Comparison of ENCODE assay signal across 27 cellular contexts in the genomic region with DNA sequence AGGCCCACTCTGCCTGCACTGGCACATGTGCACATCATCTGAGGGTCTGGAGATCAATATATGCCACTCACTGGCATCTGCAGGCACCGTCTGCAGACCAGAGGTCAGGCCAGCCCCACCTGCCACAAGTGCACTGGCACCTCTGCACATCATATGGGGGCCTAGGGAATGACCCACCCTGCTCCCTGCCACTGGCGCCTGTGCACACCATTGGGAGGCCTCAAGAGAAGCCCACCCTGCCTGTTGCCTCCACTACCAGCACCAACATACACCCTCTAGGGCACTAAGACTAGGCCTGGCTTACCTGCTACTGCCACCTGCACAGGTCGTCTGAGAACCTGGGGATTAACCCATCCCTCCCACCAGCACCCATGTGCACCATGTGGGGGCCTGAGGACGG.
DNase-seq lines count a peak whose midpoint lies in the region; ATAC-seq, FAIRE-seq and TF ChIP-seq lines count a peak whose summit lies in the region.
"Had no signal": no experiment of that assay in that cellular context is flagged by ENCODE, and none has a peak within 500 bp of the region (broad histone marks: within the 10 kb centered on the region; RNA-seq: fewer than 3 reads in every experiment).

No MANE protein-coding gene starts in this region.

- H3K27ac Mint-ChIP-seq in HFFc6: peak overlapping the region; percentile 94
- no peak overlapping the region for H3K27ac Mint-ChIP-seq in chondrocyte (ENCODE audit: unreplicated experiment)
- no peak overlapping the region for H3K27ac Mint-ChIP-seq in immature natural killer cell
- H3K27ac Mint-ChIP-seq: CD4-positive, alpha-beta memory T cell had no signal

- 50% methylated on average over 2 of the region's 4 CpGs for WGBS in A549 (ENCODE audit: missing lambda C conversion rate)
- WGBS in spleen, 5 donors: 75 to 98% (median 91%) methylated on average over 1 to 4 of the region's 4 CpGs
- 92 to 98% methylated on average over 4 of the region's 4 CpGs for WGBS in testis, 2 donors

- H3K4me1 Mint-ChIP-seq in HFFc6 (ENCODE audit: low read depth): no peaks in the 10 kb centered on the region
- H3K4me1 Mint-ChIP-seq in chondrocyte (ENCODE audit: low read depth): peaks cover 24% of the 10 kb centered on the region
- no peaks in the 10 kb centered on the region for H3K4me1 Mint-ChIP-seq in immature natural killer cell
- H3K4me1 Mint-ChIP-seq: CD4-positive, alpha-beta memory T cell had no signal

- H3K4me1 ChIP-seq in A549 (peaks cover 16% of the 10 kb centered on the region), spleen (no peaks in the 10 kb centered on the region), testis (no peaks in the 10 kb centered on the region)

- H3K27me3 ChIP-seq in spleen (replicated peaks in 1 of 7) (no peaks in the 10 kb centered on the region), testis (no peaks in the 10 kb centered on the region)

- H3K27me3 Mint-ChIP-seq in HFFc6 (ENCODE audit: insufficient read depth): no peaks in the 10 kb centered on the region
- no peaks in the 10 kb centered on the region for H3K27me3 Mint-ChIP-seq in chondrocyte (ENCODE audit: low read depth)
- H3K27me3 Mint-ChIP-seq in immature natural killer cell (ENCODE audit: low read depth in 3 of 3): peaks cover 0 to 2% (median 0%) of the 10 kb centered on the region in 3 donors
- H3K27me3 Mint-ChIP-seq: CD4-positive, alpha-beta memory T cell had no signal

- H3K36me3 Mint-ChIP-seq in HFFc6 (ENCODE audit: low read depth): peaks cover 11% of the 10 kb centered on the region
- peaks cover 6% of the 10 kb centered on the region for H3K36me3 Mint-ChIP-seq in chondrocyte (ENCODE audit: low read depth)
- peaks cover 7 to 17% (median 15%) of the 10 kb centered on the region in 3 donors for H3K36me3 Mint-ChIP-seq in immature natural killer cell

- H3K4me2 ChIP-seq in A549: no peak overlapping the region

- POLR2A ChIA-PET in A549 (lab: Yijun Ruan, JAX): no interaction called here

- no peak for TF ChIP-seq RAD21 in A549 (conservative IDR thresholded peaks at IDR 0.05 in 1 of 2, IDR thresholded peaks at IDR 0.05 in 1 of 2)

- TF ChIP-seq POLR2A in A549 (IDR thresholded peaks at IDR 0.05; ENCODE audit: low read length): no peak
- no peak for TF ChIP-seq POLR2A in spleen (IDR thresholded peaks at IDR 0.05)
- no peak for TF ChIP-seq POLR2A in testis (IDR thresholded peaks at IDR 0.05)

- CTCF ChIA-PET in A549 (lab: Yijun Ruan, JAX): no interaction called here

- H3K9me3 ChIP-seq in A549 (no peaks in the 10 kb centered on the region), spleen (peaks cover 0 to 5% (median 0%) of the 10 kb centered on the region in 8 donors), testis (no peaks in the 10 kb centered on the region)

- no peak for FAIRE-seq in A549 (lab: Jason Lieb, UNC)
- FAIRE-seq: A204.1, G401.6, GM12878, H1, K562 had no signal

- H3K9me3 Mint-ChIP-seq in HFFc6 (no peaks in the 10 kb centered on the region), chondrocyte (ENCODE audit: low read depth) (no peaks in the 10 kb centered on the region), immature natural killer cell (no peaks in the 10 kb centered on the region)
- H3K9me3 Mint-ChIP-seq: CD4-positive, alpha-beta memory T cell had no signal

- H3K36me3 ChIP-seq in spleen: peaks cover 0 to 14% (median 0%) of the 10 kb centered on the region in 6 donors
- H3K36me3 ChIP-seq in testis (ENCODE audit: low read depth, missing control alignments): no peaks in the 10 kb centered on the region

- H3K4me3 Mint-ChIP-seq in HFFc6: no peak overlapping the region
- H3K4me3 Mint-ChIP-seq in chondrocyte (ENCODE audit: unreplicated experiment): no peak overlapping the region
- H3K4me3 Mint-ChIP-seq in immature natural killer cell: no peak overlapping the region
- H3K4me3 Mint-ChIP-seq: CD4-positive, alpha-beta memory T cell had no signal

- H3K4me3 ChIP-seq in A549 (no peak overlapping the region), spleen (no peak overlapping the region), testis (no peak overlapping the region)
- H3K4me3 ChIP-seq: GM12878, K562, SK-N-MC had no signal

- TF ChIP-seq CTCF in A549 (IDR thresholded peaks at IDR 0.05) (no peak), HFFc6 (IDR thresholded peaks at IDR 0.05) (no peak), chondrocyte (IDR thresholded peaks at IDR 0.05) (no peak), spleen (IDR thresholded peaks at IDR 0.05 in 8 of 11, conservative IDR thresholded peaks at IDR 0.05 in 3 of 11) (no peak), testis (IDR thresholded peaks at IDR 0.05) (no peak)

- DNase-seq in A549 (ENCODE audit: low read depth in 1 of 2, low spot score in 1 of 2) (no peak), HFFc6 (no peak), chondrocyte (ENCODE audit: low spot score) (peak; percentile 68), spleen (peak; percentile 59), immature natural killer cell (no peak), HuH-7 (ENCODE audit: low spot score) (no peak), testis (no peak)
- DNase-seq: C1 segment of cervical spinal cord; CD4-positive, alpha-beta memory T cell; COR-L47; DMS53; HCEC 1CT; Kasumi-1; MV-4-11; NCI-H1105; NCI-H1436 treated with DMSO at 0.1 percent for 48 hours; NCI-H187 treated with DMSO at 0.1 percent for 48 hours; NCI-H2171 treated with DMSO at 0.1 percent for 48 hours; NCI-H524 treated with DMSO at 0.1 percent for 48 hours; NCI-H774; SHP77 treated with DMSO at 0.1 percent for 48 hours had no signal

- H3K27ac ChIP-seq in A549 (peak overlapping the region; percentile 43 to 77; a peak in 4 of 6 replicates), spleen (no peak overlapping the region), testis (no peak overlapping the region)
- H3K27ac ChIP-seq: SK-N-MC had no signal

- ATAC-seq in A549: no peak
- ATAC-seq: GM12878, K562 had no signal

- TF ChIP-seq EP300 in A549 (IDR thresholded peaks at IDR 0.05): no peak

- intact Hi-C loops in spleen (cut with DNase I; ENCODE audit: low total_unique reads) (no loop called here), testis (cut with DNase I; ENCODE audit: low total_unique reads) (no loop called here)

TF ChIP-seq in A549, 52 proteins besides CTCF, POLR2A, EP300 and RAD21 (continues in another document):
- TF ChIP-seq, protein P1, sequence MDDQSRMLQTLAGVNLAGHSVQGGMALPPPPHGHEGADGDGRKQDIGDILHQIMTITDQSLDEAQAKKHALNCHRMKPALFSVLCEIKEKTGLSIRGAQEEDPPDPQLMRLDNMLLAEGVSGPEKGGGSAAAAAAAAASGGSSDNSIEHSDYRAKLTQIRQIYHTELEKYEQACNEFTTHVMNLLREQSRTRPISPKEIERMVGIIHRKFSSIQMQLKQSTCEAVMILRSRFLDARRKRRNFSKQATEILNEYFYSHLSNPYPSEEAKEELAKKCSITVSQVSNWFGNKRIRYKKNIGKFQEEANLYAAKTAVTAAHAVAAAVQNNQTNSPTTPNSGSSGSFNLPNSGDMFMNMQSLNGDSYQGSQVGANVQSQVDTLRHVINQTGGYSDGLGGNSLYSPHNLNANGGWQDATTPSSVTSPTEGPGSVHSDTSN (IDR thresholded peaks at IDR 0.05): no peak
- TF ChIP-seq MAX (IDR thresholded peaks at IDR 0.05) (no peak), RFX5 (IDR thresholded peaks at IDR 0.05) (no peak), HOXB5 (CRISPR knock-in tag; IDR thresholded peaks at IDR 0.05) (no peak), CBX8 (IDR thresholded peaks at IDR 0.05) (no peak), RNF2 (IDR thresholded peaks at IDR 0.05; ENCODE audit: borderline replicate concordance, low read depth) (no peak), HMGXB4 (CRISPR knock-in tag; IDR thresholded peaks at IDR 0.05; ENCODE audit: borderline replicate concordance) (no peak), HEYL (CRISPR knock-in tag; IDR thresholded peaks at IDR 0.05) (no peak)
- TF ChIP-seq, protein P2, sequence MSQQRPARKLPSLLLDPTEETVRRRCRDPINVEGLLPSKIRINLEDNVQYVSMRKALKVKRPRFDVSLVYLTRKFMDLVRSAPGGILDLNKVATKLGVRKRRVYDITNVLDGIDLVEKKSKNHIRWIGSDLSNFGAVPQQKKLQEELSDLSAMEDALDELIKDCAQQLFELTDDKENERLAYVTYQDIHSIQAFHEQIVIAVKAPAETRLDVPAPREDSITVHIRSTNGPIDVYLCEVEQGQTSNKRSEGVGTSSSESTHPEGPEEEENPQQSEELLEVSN (IDR thresholded peaks at IDR 0.05; ENCODE audit: borderline replicate concordance, low read depth): no peak

Comparison
In these comparisons a context has a peak if more than half of its experiments do, and no peak if none do; other contexts are left out.
1. DNase-seq: peak in chondrocyte (single experiment) and spleen (single experiment); none in A549 (0 of 2), HFFc6 (single experiment), immature natural killer cell (0 of 3), HuH-7 (single experiment) and testis (single experiment).
2. H3K27ac ChIP-seq: peak in A549 (2 of 2); none in spleen (0 of 8) and testis (0 of 2).